Comparison of ENCODE assay signal across 14 cellular contexts in the genomic region with DNA sequence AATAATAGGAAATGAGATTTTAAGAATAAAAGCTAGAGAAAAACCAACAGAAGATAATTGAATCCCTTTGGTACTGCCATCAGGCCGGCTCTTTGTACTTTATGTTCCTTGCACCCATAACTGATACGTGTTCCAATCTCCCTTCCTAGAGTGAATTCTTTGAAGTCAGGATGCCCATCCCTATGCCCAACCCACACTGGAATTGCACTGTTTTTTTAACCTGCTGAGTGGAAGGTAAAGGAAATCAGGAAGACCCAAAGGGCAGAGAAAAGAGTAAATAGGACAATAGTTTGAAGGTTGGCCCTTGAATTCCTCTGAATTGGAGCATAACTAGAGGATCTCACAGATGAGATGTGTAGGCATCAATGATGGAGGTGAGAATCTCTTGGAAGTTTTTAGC. TPM values are rescaled to one million over a fixed set of nuclear protein-coding genes. Genes with fewer than 3 reads are reported as not detected.
DNase-seq lines count a peak whose midpoint lies in the region; ATAC-seq lines count a peak whose summit lies in the region.
"Had no signal": no experiment of that assay in that cellular context is flagged by ENCODE, and none has a peak within 500 bp of the region (broad histone marks: within the 10 kb centered on the region; RNA-seq: fewer than 3 reads in every experiment).

No MANE protein-coding gene starts in this region.

- H3K27ac Mint-ChIP-seq in CD4-positive, alpha-beta memory T cell: peak overlapping the region; percentile 83 to 96 (median 93)
- peak overlapping the region; percentile 95 for H3K27ac Mint-ChIP-seq in activated naive CD8-positive, alpha-beta T cell treated with anti-CD3 and anti-CD28 coated beads for 36 hours
- H3K27ac Mint-ChIP-seq: neural progenitor cell had no signal

- ATAC-seq in HG02610 (IDR thresholded peaks at IDR 0.05; ENCODE audit: unreplicated experiment): no peak
- ATAC-seq in HG03139 (IDR thresholded peaks at IDR 0.05; ENCODE audit: unreplicated experiment): no peak
- ATAC-seq: heart right ventricle, sciatic nerve had no signal

- CTCF ChIA-PET in CD4-positive, alpha-beta memory T cell (lab: Charles Lee; ENCODE audit: partially characterized antibody): interaction anchor here (0.6 kb wide), 1 partner anchor 642 kb away, joined by 3 read pairs; no protein-coding TSS in a partner anchor

- H3K9ac ChIP-seq in HUES6 (ENCODE audit: low read length) (no peak overlapping the region), mucosa of rectum (ENCODE audit: low read depth in 1 of 2, low read length in 2 of 2) (no peak overlapping the region)
- H3K9ac ChIP-seq: neural progenitor cell had no signal

- DNase-seq in CD4-positive, alpha-beta memory T cell: peak in 1 of 5 donors; percentile 7
- DNase-seq in activated naive CD8-positive, alpha-beta T cell treated with anti-CD3 and anti-CD28 coated beads for 36 hours: no peak
- DNase-seq in NCI-H748 treated with DMSO at 0.1 percent for 48 hours (lab: John Stamatoyannopoulos, UW): no peak
- DNase-seq: adrenal gland, COR-L47, heart right ventricle, NCI-H446, OCI-M1 had no signal

- H3K4me3 ChIP-seq in CD4-positive, alpha-beta memory T cell (ENCODE audit: low read length in 2 of 2): no peak overlapping the region
- H3K4me3 ChIP-seq in HUES6 (ENCODE audit: low read depth, low read length) (no peak overlapping the region), mucosa of rectum (ENCODE audit: low read length in 2 of 2) (no peak overlapping the region)
- H3K4me3 ChIP-seq: adrenal gland, heart right ventricle, neural progenitor cell had no signal

- POLR2A ChIA-PET in CD4-positive, alpha-beta memory T cell (lab: Charles Lee; ENCODE audit: partially characterized antibody): interaction anchor here (0.6 to 1.1 kb wide), 2 partner anchors 11 to 16 kb away, joined by 3 to 5 read pairs; no protein-coding TSS in a partner anchor

- H3K4me1 Mint-ChIP-seq in CD4-positive, alpha-beta memory T cell: peaks cover 34 to 74% (median 47%) of the 10 kb centered on the region in 4 donors
- peaks cover 48% of the 10 kb centered on the region for H3K4me1 Mint-ChIP-seq in activated naive CD8-positive, alpha-beta T cell treated with anti-CD3 and anti-CD28 coated beads for 36 hours
- H3K4me1 Mint-ChIP-seq: neural progenitor cell had no signal

- H3K4me3 Mint-ChIP-seq in CD4-positive, alpha-beta memory T cell: peak overlapping the region in 1 of 8 donors; percentile 49
- H3K4me3 Mint-ChIP-seq in activated naive CD8-positive, alpha-beta T cell treated with anti-CD3 and anti-CD28 coated beads for 36 hours: peak overlapping the region; percentile 58
- H3K4me3 Mint-ChIP-seq: neural progenitor cell had no signal

- H3K4me1 ChIP-seq in CD4-positive, alpha-beta memory T cell (ENCODE audit: insufficient read depth, low read length): peaks cover 54% of the 10 kb centered on the region
- H3K4me1 ChIP-seq in HUES6 (ENCODE audit: control insufficient read depth, insufficient read depth, low read length) (no peaks in the 10 kb centered on the region), mucosa of rectum (ENCODE audit: control insufficient read depth in 2 of 2, insufficient read depth in 2 of 2, low read length in 2 of 2) (peaks cover 2 to 8% of the 10 kb centered on the region in 2 donors)
- H3K4me1 ChIP-seq: neural progenitor cell had no signal

- H3K27me3 ChIP-seq in CD4-positive, alpha-beta memory T cell (ENCODE audit: insufficient read depth, low read length): no peaks in the 10 kb centered on the region
- H3K27me3 ChIP-seq in HUES6 (ENCODE audit: control insufficient read depth, insufficient read depth, low read length) (no peaks in the 10 kb centered on the region), mucosa of rectum (ENCODE audit: control insufficient read depth in 2 of 2, insufficient read depth in 2 of 2, low read length in 2 of 2) (no peaks in the 10 kb centered on the region)
- H3K27me3 ChIP-seq: adrenal gland, heart right ventricle, neural progenitor cell had no signal

- H3K27me3 Mint-ChIP-seq in CD4-positive, alpha-beta memory T cell: no peaks in the 10 kb centered on the region
- H3K27me3 Mint-ChIP-seq in activated naive CD8-positive, alpha-beta T cell treated with anti-CD3 and anti-CD28 coated beads for 36 hours: no peaks in the 10 kb centered on the region

- H3K36me3 Mint-ChIP-seq in CD4-positive, alpha-beta memory T cell: peaks cover 0 to 5% of the 10 kb centered on the region in 2 donors
- H3K36me3 Mint-ChIP-seq in activated naive CD8-positive, alpha-beta T cell treated with anti-CD3 and anti-CD28 coated beads for 36 hours: no peaks in the 10 kb centered on the region
- H3K36me3 Mint-ChIP-seq: neural progenitor cell had no signal

- H3K9me3 Mint-ChIP-seq in CD4-positive, alpha-beta memory T cell: no peaks in the 10 kb centered on the region
- H3K9me3 Mint-ChIP-seq in activated naive CD8-positive, alpha-beta T cell treated with anti-CD3 and anti-CD28 coated beads for 36 hours: no peaks in the 10 kb centered on the region

- H3K9me3 ChIP-seq in CD4-positive, alpha-beta memory T cell (ENCODE audit: control insufficient read depth in 1 of 2, low read length in 2 of 2): no peaks in the 10 kb centered on the region
- H3K9me3 ChIP-seq in HUES6 (ENCODE audit: control insufficient read depth, insufficient read depth, low read depth, low read length) (peaks cover 16% of the 10 kb centered on the region; the same call in 1 of the 2 replicates), mucosa of rectum (ENCODE audit: control insufficient read depth in 2 of 2, low read length in 2 of 2) (no peaks in the 10 kb centered on the region)
- H3K9me3 ChIP-seq: adrenal gland, heart right ventricle had no signal

- intact Hi-C loops in CD4-positive, alpha-beta memory T cell (cut with micrococcal nuclease): loop anchor here (10.0 kb wide), 1 partner anchor 552 kb away; a partner anchor contains a TSS

- peak overlapping the region; percentile 68 for H3K27ac ChIP-seq in CD4-positive, alpha-beta memory T cell (ENCODE audit: low read depth, low read length)
- H3K27ac ChIP-seq in HUES6 (ENCODE audit: low read depth, low read length) (0 out of 2 replicates have a peak overlapping the region, but pooled peaks have one; percentile 4), mucosa of rectum (ENCODE audit: low read depth in 2 of 2, low read length in 2 of 2) (peak overlapping the region; percentile 1 to 19)
- H3K27ac ChIP-seq: adrenal gland, neural progenitor cell had no signal

- H3K36me3 ChIP-seq in CD4-positive, alpha-beta memory T cell (ENCODE audit: insufficient read depth, low read length): no peaks in the 10 kb centered on the region
- no peaks in the 10 kb centered on the region for H3K36me3 ChIP-seq in HUES6 (ENCODE audit: control insufficient read depth, insufficient read depth, low read length)
- H3K36me3 ChIP-seq in mucosa of rectum (ENCODE audit: control insufficient read depth in 2 of 2, insufficient read depth in 2 of 2, low read length in 2 of 2): no peaks in the 10 kb centered on the region
- H3K36me3 ChIP-seq: adrenal gland, heart right ventricle, neural progenitor cell had no signal

RNA-seq across cellular contexts. Expression of a gene that starts 4.4 kb away (rescaled TPM):
- total RNA-seq in CD4-positive, alpha-beta memory T cell: 10 to 100 TPM; 81.1 to 89.4 TPM
- polyA plus RNA-seq in CD4-positive, alpha-beta memory T cell: 10 to 100 TPM; 12.3 to 20.0 TPM
- 10 to 100 TPM; 23.4 to 26.1 TPM for total RNA-seq in activated naive CD8-positive, alpha-beta T cell treated with anti-CD3 and anti-CD28 coated beads for 36 hours

Comparison
In these comparisons a context has a peak if more than half of its experiments do, and no peak if none do; other contexts are left out.
1. H3K27ac ChIP-seq: peak in every context shown above with its lines; median percentile 68 in CD4-positive, alpha-beta memory T cell; 10 in mucosa of rectum; 4 in HUES6.